8 cellular contexts compared by ENCODE assay signal in genomic region chr11:30322162-30322561, GRCh38. TPM values are rescaled to one million over a fixed set of nuclear protein-coding genes. Genes with fewer than 3 reads are reported as not detected.
DNase-seq lines count a peak whose midpoint lies in the region; ATAC-seq, FAIRE-seq and TF ChIP-seq lines count a peak whose summit lies in the region.

No MANE protein-coding gene starts in this region.

- H3K27ac ChIP-seq in KOPT-K1 (ENCODE audit: low read depth, low read length, poor library complexity, severe bottlenecking) (peak overlapping the region; percentile 79), osteoblast (ENCODE audit: low read depth, low read length) (no peak overlapping the region)

- peaks cover 27% of the 10 kb centered on the region for H3K36me3 Mint-ChIP-seq in Caco-2 (ENCODE audit: insufficient read depth, unreplicated experiment)
- peaks cover 1% of the 10 kb centered on the region for H3K36me3 Mint-ChIP-seq in chondrocyte (ENCODE audit: low read depth)

- peaks cover 43% of the 10 kb centered on the region for H3K79me2 ChIP-seq in osteoblast (ENCODE audit: insufficient read depth, low read length)

- H3K36me3 ChIP-seq in Caco-2 (ENCODE audit: control insufficient read depth, insufficient read depth, low read length) (no peaks in the 10 kb centered on the region), KOPT-K1 (ENCODE audit: insufficient read depth, low read length) (peaks cover 9% of the 10 kb centered on the region), osteoblast (ENCODE audit: insufficient read depth, low read length) (no peaks in the 10 kb centered on the region)

- no peak for TF ChIP-seq CTCF in Caco-2 (IDR thresholded peaks at IDR 0.05; ENCODE audit: insufficient read depth in 1 of 2, low read depth in 1 of 2, low read length in 1 of 2, severe bottlenecking in 1 of 2, unreplicated experiment in 1 of 2)
- no peak for TF ChIP-seq CTCF in chondrocyte (IDR thresholded peaks at IDR 0.05)
- no peak for TF ChIP-seq CTCF in osteoblast (IDR thresholded peaks at IDR 0.05; ENCODE audit: extremely low read depth, low read depth, low read length)

- H3K4me3 ChIP-seq in Caco-2 (ENCODE audit: low read depth, low read length) (peak overlapping the region; percentile 71; the same call in 1 of the 2 replicates), osteoblast (ENCODE audit: insufficient read depth, low read length) (peak overlapping the region; percentile 84)

- H3K4me1 Mint-ChIP-seq in Caco-2 (ENCODE audit: low read depth, unreplicated experiment), result peaks cover 6% of the 10 kb centered on the region
- peaks cover 38% of the 10 kb centered on the region for H3K4me1 Mint-ChIP-seq in chondrocyte (ENCODE audit: low read depth)

- H3K4me3 Mint-ChIP-seq in Caco-2 (ENCODE audit: unreplicated experiment) (peak overlapping the region; percentile 100), chondrocyte (ENCODE audit: unreplicated experiment) (peak overlapping the region; percentile 93)

- TSS peak; percentile 98 for BruUV-seq in Caco-2 (replicated peaks; lab: Mats Ljungman, UMichigan)

- H3K27ac Mint-ChIP-seq in Caco-2 (ENCODE audit: unreplicated experiment), result peak overlapping the region; percentile 100
- H3K27ac Mint-ChIP-seq in chondrocyte (ENCODE audit: unreplicated experiment), result no peak overlapping the region

- H3K9me3 ChIP-seq in Caco-2, result no peaks in the 10 kb centered on the region
- no peaks in the 10 kb centered on the region for H3K9me3 ChIP-seq in KOPT-K1 (ENCODE audit: insufficient read depth, low read length, poor library complexity, severe bottlenecking)
- H3K9me3 ChIP-seq in osteoblast (ENCODE audit: low read depth, low read length), result no peaks in the 10 kb centered on the region

- H4K20me1 ChIP-seq in osteoblast (ENCODE audit: insufficient read depth, low read length), result no peaks in the 10 kb centered on the region

- POLR2A ChIA-PET in Caco-2 (lab: Charles Lee), result interaction anchor here (1.4 kb wide), 1 partner anchor 194 kb away, joined by 6 read pairs; no protein-coding TSS in a partner anchor

- H3K9me3 Mint-ChIP-seq in Caco-2 (ENCODE audit: unreplicated experiment), result no peaks in the 10 kb centered on the region
- H3K9me3 Mint-ChIP-seq in chondrocyte (ENCODE audit: low read depth), result no peaks in the 10 kb centered on the region

- H3K4me1 ChIP-seq in Caco-2 (no peaks in the 10 kb centered on the region), osteoblast (ENCODE audit: insufficient read depth, low read length) (peaks cover 31% of the 10 kb centered on the region)

- intact Hi-C loops in Caco-2 (cut with micrococcal nuclease; ENCODE audit: unreplicated experiment), result loop anchor here (5.0 kb wide), 1 partner anchor 125 kb away; no protein-coding TSS in a partner anchor

- H3K27me3 Mint-ChIP-seq in Caco-2 (ENCODE audit: insufficient read depth, unreplicated experiment) (peaks cover 8% of the 10 kb centered on the region), chondrocyte (ENCODE audit: low read depth) (peaks cover 17% of the 10 kb centered on the region)

- no peaks in the 10 kb centered on the region for H3K27me3 ChIP-seq in Caco-2 (replicated peaks; ENCODE audit: control insufficient read depth, insufficient read depth, low read length)
- no peaks in the 10 kb centered on the region for H3K27me3 ChIP-seq in osteoblast (ENCODE audit: insufficient read depth, low read length)

- FAIRE-seq in urothelium cell line (lab: Jason Lieb, UNC), result no peak

- H3K4me2 ChIP-seq in osteoblast (ENCODE audit: insufficient read depth, low read length), result peak overlapping the region; percentile 83

- H2AFZ ChIP-seq in osteoblast (ENCODE audit: low read length), result peak overlapping the region; percentile 91

- CTCF ChIA-PET in Caco-2 (lab: Charles Lee), result no interaction called here

- no peak for ATAC-seq in HG02970 (IDR thresholded peaks at IDR 0.05; ENCODE audit: low FRiP score, unreplicated experiment)
- ATAC-seq in GM21526 (IDR thresholded peaks at IDR 0.05; ENCODE audit: low FRiP score, unreplicated experiment), result no peak

- no peak for DNase-seq in Caco-2
- no peak for DNase-seq in chondrocyte (ENCODE audit: low spot score)
- no peak for DNase-seq in osteoblast (ENCODE audit: insufficient read length, low spot score, missing footprints)
- DNase-seq in urothelium cell line (ENCODE audit: low spot score), result no peak
- no peak for DNase-seq in DMS 273 treated with DMSO at 0.1 percent for 48 hours (lab: John Stamatoyannopoulos, UW)

RNA-seq across cellular contexts. Expression of gene ARL14EP, which starts 0.7 kb away (rescaled TPM):
- 21.5 and 24.5 TPM in 2 replicates for total RNA-seq in Caco-2 (2022)
- total RNA-seq in chondrocyte, result 15.9 to 22.8 TPM (median 18.0 TPM) in 3 replicates
- 29.7 and 48.0 TPM in 2 replicates for total RNA-seq in osteoblast
